ENCODE assay signal across 8 cellular contexts in the genomic region with DNA sequence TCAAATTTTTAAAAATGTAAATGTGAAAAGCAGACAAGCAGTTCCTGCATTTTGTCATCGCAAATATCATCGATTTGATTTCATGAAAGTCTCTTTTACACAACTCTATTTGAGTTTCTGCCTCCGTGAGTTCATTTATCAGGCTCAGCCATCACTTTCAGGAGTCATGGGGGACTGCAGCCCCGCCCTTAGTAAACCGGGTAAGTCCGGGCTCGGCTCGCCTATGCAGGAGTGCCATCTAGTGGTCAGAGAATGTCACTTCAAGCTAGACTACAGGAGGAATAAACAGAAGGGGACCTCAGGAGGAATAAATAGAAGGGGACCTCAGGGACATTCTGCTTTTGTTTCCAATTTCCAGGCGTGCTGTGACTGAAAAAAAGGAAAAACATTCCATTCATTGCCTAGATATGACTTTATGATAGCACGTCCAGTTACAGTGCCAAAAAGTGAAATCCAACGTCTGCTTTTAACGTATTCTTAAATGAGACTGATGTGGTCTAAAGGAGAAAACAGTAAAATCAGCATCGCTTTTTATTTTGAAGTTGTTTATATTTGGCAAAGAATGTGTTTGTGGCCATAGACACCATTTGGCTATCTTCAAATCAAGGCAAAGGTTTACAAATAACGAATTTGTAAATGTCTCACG.
DNase-seq lines count a peak whose midpoint lies in the region; ATAC-seq lines count a peak whose summit lies in the region.

No MANE protein-coding gene starts in this region.

- H3K4me3 ChIP-seq in NT2/D1 (ENCODE audit: insufficient read length, low read depth) (no peak overlapping the region), mucosa of stomach (ENCODE audit: low read length) (no peak overlapping the region)

- no peaks in the 10 kb centered on the region for H3K36me3 ChIP-seq in NT2/D1 (ENCODE audit: insufficient read depth, insufficient read length, low read length)
- no peaks in the 10 kb centered on the region for H3K36me3 ChIP-seq in mucosa of stomach (ENCODE audit: control insufficient read depth, insufficient read depth, low read length)

- peak; percentile 52 for DNase-seq in COLO668 (lab: John Stamatoyannopoulos, UW; ENCODE audit: unreplicated experiment)
- peak; percentile 59 for DNase-seq in NT2/D1 (ENCODE audit: low read depth, low spot score)
- DNase-seq in activated CD8-positive, alpha-beta memory T cell treated with anti-CD3 and anti-CD28 coated beads, Interleukin-2, amount 50 U/mL, for 24 hours (ENCODE audit: extremely low read depth): peak; percentile 9
- peak; percentile 82 for DNase-seq in epidermal melanocyte (ENCODE audit: insufficient read length, low spot score)
- DNase-seq in stimulated activated CD8-positive, alpha-beta memory T cell treated with anti-CD3 and anti-CD28 coated beads, Interleukin-7, amount 100 ng/mL, for 1 hour (ENCODE audit: low read depth in 2 of 2): peak; percentile 15 to 20

- peak; percentile 99 for ATAC-seq in GM19467 (IDR thresholded peaks at IDR 0.05; ENCODE audit: unreplicated experiment)
- ATAC-seq in HG03575 (IDR thresholded peaks at IDR 0.05; ENCODE audit: extremely low read depth, insufficient number of reproducible peaks, low FRiP score, unreplicated experiment): peak; percentile 99

- H3K9ac ChIP-seq in NT2/D1 (ENCODE audit: insufficient read length, low read depth) (no peak overlapping the region), mucosa of stomach (ENCODE audit: low read length) (peak overlapping the region; percentile 16)

- H3K27me3 ChIP-seq in NT2/D1 (ENCODE audit: insufficient read depth, insufficient read length) (no peaks in the 10 kb centered on the region), mucosa of stomach (ENCODE audit: control insufficient read depth, insufficient read depth, low read length) (no peaks in the 10 kb centered on the region)

- no peaks in the 10 kb centered on the region for H3K4me1 ChIP-seq in NT2/D1 (ENCODE audit: insufficient read depth, insufficient read length)
- peaks cover 10% of the 10 kb centered on the region for H3K4me1 ChIP-seq in mucosa of stomach (ENCODE audit: control insufficient read depth, insufficient read depth, low read length)

- H3K9me3 ChIP-seq in NT2/D1 (ENCODE audit: insufficient read depth, low read length): no peaks in the 10 kb centered on the region
- H3K9me3 ChIP-seq in mucosa of stomach (ENCODE audit: control insufficient read depth, low read length): no peaks in the 10 kb centered on the region

Comparison
In these comparisons a context has a peak if more than half of its experiments do, and no peak if none do; other contexts are left out.
1. DNase-seq: peak in every context shown above with its lines; median percentile 82 in epidermal melanocyte; 59 in NT2/D1; 52 in COLO668; 18 in stimulated activated CD8-positive, alpha-beta memory T cell treated with anti-CD3 and anti-CD28 coated beads, Interleukin-7, amount 100 ng/mL, for 1 hour; 9 in activated CD8-positive, alpha-beta memory T cell treated with anti-CD3 and anti-CD28 coated beads, Interleukin-2, amount 50 U/mL, for 24 hours.